In genomic region chr1:3710251-3710650, GRCh38 we compare ENCODE assay signal across 29 cellular contexts. TPM values are rescaled to one million over a fixed set of nuclear protein-coding genes. Genes with fewer than 3 reads are reported as not detected.
"Had no signal": no experiment of that assay in that cellular context is flagged by ENCODE, and none has a peak within 500 bp of the region (broad histone marks: within the 10 kb centered on the region; RNA-seq: fewer than 3 reads in every experiment).

No MANE protein-coding gene starts in this region.

- H3K4me1 ChIP-seq: left lung, lower lobe of right lung had no signal

- H3K9me3 ChIP-seq: esophagus muscularis mucosa, gastrocnemius medialis, heart right ventricle, left lung, lower lobe of right lung, mucosa of descending colon had no signal

- H3K4me3 ChIP-seq: coronary artery, dorsolateral prefrontal cortex, esophagus muscularis mucosa, gastrocnemius medialis, heart right ventricle, left lung, lower lobe of right lung, mucosa of descending colon had no signal

- H3K4me3 Mint-ChIP-seq: mesothelial cell of epicardium, naive B cell had no signal

- H3K9me3 Mint-ChIP-seq: mesothelial cell of epicardium, naive B cell had no signal

- ATAC-seq: gastrocnemius medialis, heart right ventricle, left cardiac atrium, left lung, left ventricle myocardium superior, lower lobe of right lung, mucosa of descending colon had no signal

- DNase-seq: dermis blood vessel endothelial cell; dorsolateral prefrontal cortex; effector CD4-positive, alpha-beta T cell; effector memory CD4-positive, alpha-beta T cell; foreskin fibroblast; foreskin melanocyte; gastrocnemius medialis; glutamatergic neuron; head of caudate nucleus; heart right ventricle; hippocampal formation; left cardiac atrium; left lung; left ventricle myocardium superior; lower lobe of right lung; mesenchymal stem cell; mucosa of descending colon; naive B cell had no signal

- H3K36me3 Mint-ChIP-seq: mesothelial cell of epicardium, naive B cell had no signal

- H3K36me3 ChIP-seq: esophagus muscularis mucosa, gastrocnemius medialis, heart right ventricle, left lung, lower lobe of right lung had no signal

- H3K27ac ChIP-seq: coronary artery, esophagus muscularis mucosa, gastrocnemius medialis, heart right ventricle, left lung, lower lobe of right lung had no signal

- H3K27ac Mint-ChIP-seq: mesothelial cell of epicardium, naive B cell had no signal

RNA-seq across cellular contexts. Expression of gene CCDC27, which starts 42.0 kb away (rescaled TPM):
- total RNA-seq: dermis blood vessel endothelial cell, endothelial cell of umbilical vein, epithelial cell of proximal tubule, esophagus muscularis mucosa, glomerular endothelial cell, heart right ventricle, kidney epithelial cell, left cardiac atrium, left lung, left ventricle myocardium superior, lower leg skin, lower lobe of right lung, lung microvascular endothelial cell, mesenteric fat pad, mesothelial cell of epicardium, mucosa of descending colon, myocyte had no signal

RNA-seq across cellular contexts. Expression of gene TP73, which starts 57.9 kb away (rescaled TPM):
- total RNA-seq: dermis blood vessel endothelial cell, epithelial cell of proximal tubule, esophagus muscularis mucosa, mesenteric fat pad had no signal
